In the genomic region with DNA sequence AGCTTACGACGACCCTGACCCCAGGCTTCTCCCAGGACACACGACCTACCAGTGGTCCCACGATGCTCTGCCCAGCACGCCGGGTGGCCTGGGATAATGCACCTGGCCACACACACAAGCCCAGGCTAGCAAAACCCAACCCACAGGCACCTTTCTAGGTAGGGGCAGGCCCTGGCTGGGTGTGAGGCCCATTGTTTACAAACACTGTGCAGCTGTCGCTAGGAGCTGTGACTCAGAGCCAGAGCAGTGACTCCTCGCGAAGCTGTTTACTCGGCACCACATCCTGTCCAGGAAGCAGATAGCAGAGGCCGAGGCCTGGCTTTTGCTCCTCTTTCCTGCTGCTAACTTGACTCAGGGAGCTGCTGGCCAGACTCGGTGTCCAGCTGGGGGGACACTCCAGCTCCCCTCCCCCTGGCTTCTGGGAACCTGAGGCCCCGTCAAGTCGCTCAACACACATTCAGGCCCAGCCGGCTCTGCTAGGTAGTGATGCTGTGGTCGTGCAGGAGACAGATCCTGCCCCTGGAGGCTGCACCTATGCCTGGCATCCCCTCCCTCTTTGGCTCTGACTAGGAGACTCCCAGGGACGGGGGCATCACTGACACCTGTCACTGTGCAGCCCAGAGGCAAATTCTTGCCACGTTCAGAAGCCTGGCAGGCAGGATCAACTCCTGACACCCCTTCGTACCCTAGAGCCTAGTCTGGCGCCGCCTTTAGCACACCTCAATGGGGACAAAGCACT, we compare ENCODE assay signal across 1 cellular context.
TF ChIP-seq lines count a peak whose summit lies in the region.

No MANE protein-coding gene starts in this region.

TF ChIP-seq in HepG2, 621 proteins besides CTCF, POLR2A, EP300 and RAD21 (continued from another document and continues in another):
- TF ChIP-seq ZBTB14 (CRISPR knock-in tag; IDR thresholded peaks at IDR 0.05) (no peak), ZNF616 (CRISPR knock-in tag; IDR thresholded peaks at IDR 0.05; ENCODE audit: low read depth) (no peak), ZFY (CRISPR knock-in tag; IDR thresholded peaks at IDR 0.05) (peak; percentile 87), ZMAT3 (CRISPR knock-in tag; conservative IDR thresholded peaks at IDR 0.05) (no peak; the same call in 1 of the 2 replicates), AFF4 (CRISPR knock-in tag; IDR thresholded peaks at IDR 0.05) (no peak), ZNF407 (CRISPR knock-in tag; IDR thresholded peaks at IDR 0.05; ENCODE audit: not compliant biosample characterization) (peak; percentile 90)
- TF ChIP-seq, protein P1, sequence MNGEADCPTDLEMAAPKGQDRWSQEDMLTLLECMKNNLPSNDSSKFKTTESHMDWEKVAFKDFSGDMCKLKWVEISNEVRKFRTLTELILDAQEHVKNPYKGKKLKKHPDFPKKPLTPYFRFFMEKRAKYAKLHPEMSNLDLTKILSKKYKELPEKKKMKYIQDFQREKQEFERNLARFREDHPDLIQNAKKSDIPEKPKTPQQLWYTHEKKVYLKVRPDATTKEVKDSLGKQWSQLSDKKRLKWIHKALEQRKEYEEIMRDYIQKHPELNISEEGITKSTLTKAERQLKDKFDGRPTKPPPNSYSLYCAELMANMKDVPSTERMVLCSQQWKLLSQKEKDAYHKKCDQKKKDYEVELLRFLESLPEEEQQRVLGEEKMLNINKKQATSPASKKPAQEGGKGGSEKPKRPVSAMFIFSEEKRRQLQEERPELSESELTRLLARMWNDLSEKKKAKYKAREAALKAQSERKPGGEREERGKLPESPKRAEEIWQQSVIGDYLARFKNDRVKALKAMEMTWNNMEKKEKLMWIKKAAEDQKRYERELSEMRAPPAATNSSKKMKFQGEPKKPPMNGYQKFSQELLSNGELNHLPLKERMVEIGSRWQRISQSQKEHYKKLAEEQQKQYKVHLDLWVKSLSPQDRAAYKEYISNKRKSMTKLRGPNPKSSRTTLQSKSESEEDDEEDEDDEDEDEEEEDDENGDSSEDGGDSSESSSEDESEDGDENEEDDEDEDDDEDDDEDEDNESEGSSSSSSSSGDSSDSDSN (CRISPR knock-in tag; IDR thresholded peaks at IDR 0.05), result no peak; the same call in none of the 2 replicates
- TF ChIP-seq, protein P2, sequence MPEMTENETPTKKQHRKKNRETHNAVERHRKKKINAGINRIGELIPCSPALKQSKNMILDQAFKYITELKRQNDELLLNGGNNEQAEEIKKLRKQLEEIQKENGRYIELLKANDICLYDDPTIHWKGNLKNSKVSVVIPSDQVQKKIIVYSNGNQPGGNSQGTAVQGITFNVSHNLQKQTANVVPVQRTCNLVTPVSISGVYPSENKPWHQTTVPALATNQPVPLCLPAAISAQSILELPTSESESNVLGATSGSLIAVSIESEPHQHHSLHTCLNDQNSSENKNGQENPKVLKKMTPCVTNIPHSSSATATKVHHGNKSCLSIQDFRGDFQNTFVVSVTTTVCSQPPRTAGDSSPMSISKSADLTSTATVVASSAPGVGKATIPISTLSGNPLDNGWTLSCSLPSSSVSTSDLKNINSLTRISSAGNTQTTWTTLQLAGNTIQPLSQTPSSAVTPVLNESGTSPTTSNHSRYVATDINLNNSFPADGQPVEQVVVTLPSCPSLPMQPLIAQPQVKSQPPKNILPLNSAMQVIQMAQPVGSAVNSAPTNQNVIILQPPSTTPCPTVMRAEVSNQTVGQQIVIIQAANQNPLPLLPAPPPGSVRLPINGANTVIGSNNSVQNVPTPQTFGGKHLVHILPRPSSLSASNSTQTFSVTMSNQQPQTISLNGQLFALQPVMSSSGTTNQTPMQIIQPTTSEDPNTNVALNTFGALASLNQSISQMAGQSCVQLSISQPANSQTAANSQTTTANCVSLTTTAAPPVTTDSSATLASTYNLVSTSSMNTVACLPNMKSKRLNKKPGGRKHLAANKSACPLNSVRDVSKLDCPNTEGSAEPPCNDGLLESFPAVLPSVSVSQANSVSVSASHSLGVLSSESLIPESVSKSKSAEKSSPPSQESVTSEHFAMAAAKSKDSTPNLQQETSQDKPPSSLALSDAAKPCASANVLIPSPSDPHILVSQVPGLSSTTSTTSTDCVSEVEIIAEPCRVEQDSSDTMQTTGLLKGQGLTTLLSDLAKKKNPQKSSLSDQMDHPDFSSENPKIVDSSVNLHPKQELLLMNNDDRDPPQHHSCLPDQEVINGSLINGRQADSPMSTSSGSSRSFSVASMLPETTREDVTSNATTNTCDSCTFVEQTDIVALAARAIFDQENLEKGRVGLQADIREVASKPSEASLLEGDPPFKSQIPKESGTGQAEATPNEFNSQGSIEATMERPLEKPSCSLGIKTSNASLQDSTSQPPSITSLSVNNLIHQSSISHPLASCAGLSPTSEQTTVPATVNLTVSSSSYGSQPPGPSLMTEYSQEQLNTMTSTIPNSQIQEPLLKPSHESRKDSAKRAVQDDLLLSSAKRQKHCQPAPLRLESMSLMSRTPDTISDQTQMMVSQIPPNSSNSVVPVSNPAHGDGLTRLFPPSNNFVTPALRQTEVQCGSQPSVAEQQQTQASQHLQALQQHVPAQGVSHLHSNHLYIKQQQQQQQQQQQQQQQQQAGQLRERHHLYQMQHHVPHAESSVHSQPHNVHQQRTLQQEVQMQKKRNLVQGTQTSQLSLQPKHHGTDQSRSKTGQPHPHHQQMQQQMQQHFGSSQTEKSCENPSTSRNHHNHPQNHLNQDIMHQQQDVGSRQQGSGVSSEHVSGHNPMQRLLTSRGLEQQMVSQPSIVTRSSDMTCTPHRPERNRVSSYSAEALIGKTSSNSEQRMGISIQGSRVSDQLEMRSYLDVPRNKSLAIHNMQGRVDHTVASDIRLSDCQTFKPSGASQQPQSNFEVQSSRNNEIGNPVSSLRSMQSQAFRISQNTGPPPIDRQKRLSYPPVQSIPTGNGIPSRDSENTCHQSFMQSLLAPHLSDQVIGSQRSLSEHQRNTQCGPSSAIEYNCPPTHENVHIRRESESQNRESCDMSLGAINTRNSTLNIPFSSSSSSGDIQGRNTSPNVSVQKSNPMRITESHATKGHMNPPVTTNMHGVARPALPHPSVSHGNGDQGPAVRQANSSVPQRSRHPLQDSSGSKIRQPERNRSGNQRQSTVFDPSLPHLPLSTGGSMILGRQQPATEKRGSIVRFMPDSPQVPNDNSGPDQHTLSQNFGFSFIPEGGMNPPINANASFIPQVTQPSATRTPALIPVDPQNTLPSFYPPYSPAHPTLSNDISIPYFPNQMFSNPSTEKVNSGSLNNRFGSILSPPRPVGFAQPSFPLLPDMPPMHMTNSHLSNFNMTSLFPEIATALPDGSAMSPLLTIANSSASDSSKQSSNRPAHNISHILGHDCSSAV (CRISPR knock-in tag; IDR thresholded peaks at IDR 0.05; ENCODE audit: borderline replicate concordance), result no peak
- TF ChIP-seq, protein P3, sequence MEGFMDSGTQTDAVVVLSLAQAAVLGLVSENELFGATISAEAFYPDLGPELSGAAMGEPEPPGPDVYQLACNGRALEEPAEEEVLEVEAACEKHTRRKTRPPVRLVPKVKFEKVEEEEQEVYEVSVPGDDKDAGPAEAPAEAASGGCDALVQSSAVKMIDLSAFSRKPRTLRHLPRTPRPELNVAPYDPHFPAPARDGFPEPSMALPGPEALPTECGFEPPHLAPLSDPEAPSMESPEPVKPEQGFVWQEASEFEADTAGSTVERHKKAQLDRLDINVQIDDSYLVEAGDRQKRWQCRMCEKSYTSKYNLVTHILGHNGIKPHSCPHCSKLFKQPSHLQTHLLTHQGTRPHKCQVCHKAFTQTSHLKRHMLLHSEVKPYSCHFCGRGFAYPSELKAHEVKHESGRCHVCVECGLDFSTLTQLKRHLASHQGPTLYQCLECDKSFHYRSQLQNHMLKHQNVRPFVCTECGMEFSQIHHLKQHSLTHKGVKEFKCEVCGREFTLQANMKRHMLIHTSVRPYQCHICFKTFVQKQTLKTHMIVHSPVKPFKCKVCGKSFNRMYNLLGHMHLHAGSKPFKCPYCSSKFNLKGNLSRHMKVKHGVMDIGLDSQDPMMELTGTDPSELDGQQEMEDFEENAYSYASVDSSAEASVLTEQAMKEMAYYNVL (CRISPR knock-in tag; IDR thresholded peaks at IDR 0.05; ENCODE audit: borderline replicate concordance), result no peak
